26 cellular contexts compared by ENCODE assay signal in the genomic region with DNA sequence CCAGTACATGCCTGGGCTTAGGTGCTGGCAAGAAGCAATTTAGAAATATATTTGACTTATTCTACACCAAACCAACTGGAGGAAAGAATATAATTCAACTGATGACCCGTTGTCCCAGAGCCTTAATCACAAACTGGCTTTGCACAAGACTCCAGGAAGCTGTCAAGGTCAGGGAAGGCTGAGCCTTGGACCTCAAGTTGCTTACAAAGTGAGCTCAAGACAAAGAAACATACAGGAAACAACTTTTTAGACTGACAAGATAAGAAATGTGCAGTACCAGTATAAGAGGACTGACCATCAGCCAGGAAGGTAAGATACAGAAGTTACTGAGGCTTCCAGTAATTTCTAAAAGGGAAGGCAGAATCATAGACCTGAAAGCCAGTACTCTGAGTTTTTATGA. TPM values are rescaled to one million over a fixed set of nuclear protein-coding genes. Genes with fewer than 3 reads are reported as not detected.
A peak's percentile ranks its signal among the peaks of the same experiment; 100 is the strongest.
DNase-seq lines count a peak whose midpoint lies in the region; ATAC-seq, FAIRE-seq and TF ChIP-seq lines count a peak whose summit lies in the region.
"Had no signal": no experiment of that assay in that cellular context is flagged by ENCODE, and none has a peak within 500 bp of the region (broad histone marks: within the 10 kb centered on the region; RNA-seq: fewer than 3 reads in every experiment).

No MANE protein-coding gene starts in this region.

- peaks cover 25% of the 10 kb centered on the region for H3K4me1 Mint-ChIP-seq in dendritic cell treated with granulocyte-macrophage colony-stimulating factor and Interleukin-4, amounts not matched to agents 40 ng/mL and 50 ng/mL, for 4 days (ENCODE audit: low read depth)
- H3K4me1 Mint-ChIP-seq in WTC11: peaks cover 12% of the 10 kb centered on the region

- intact Hi-C loops in HepG2 (cut with micrococcal nuclease; ENCODE audit: unreplicated experiment): no loop called here
- intact Hi-C loops in dendritic cell treated with granulocyte-macrophage colony-stimulating factor and Interleukin-4, amounts not matched to agents 40 ng/mL and 50 ng/mL, for 4 days (cut with micrococcal nuclease): no loop called here
- intact Hi-C loops in right lobe of liver (cut with DNase I): no loop called here

- no peak overlapping the region for H3K4me3 ChIP-seq in liver (ENCODE audit: low read depth in 1 of 3, low read length in 3 of 3)
- H3K4me3 ChIP-seq in HepG2 (replicated peaks in 1 of 3; ENCODE audit: insufficient read depth in 1 of 3, low read depth in 2 of 3, low read length in 3 of 3): no peak overlapping the region
- H3K4me3 ChIP-seq in right lobe of liver: no peak overlapping the region
- H3K4me3 ChIP-seq: HAP-1, SK-N-MC had no signal

- H3K4me2 ChIP-seq in HepG2 (ENCODE audit: low read depth, low read length): no peak overlapping the region

- H3K27ac Mint-ChIP-seq in dendritic cell treated with granulocyte-macrophage colony-stimulating factor and Interleukin-4, amounts not matched to agents 40 ng/mL and 50 ng/mL, for 4 days: peak overlapping the region; percentile 30
- H3K27ac Mint-ChIP-seq in WTC11: no peak overlapping the region
- H3K27ac Mint-ChIP-seq: HFFc6 had no signal

- TF ChIP-seq CTCF in liver (IDR thresholded peaks at IDR 0.05; ENCODE audit: low read depth, low read length, missing input control) (no peak), HepG2 (CRISPR knock-in tag; IDR thresholded peaks at IDR 0.05) (no peak), right lobe of liver (IDR thresholded peaks at IDR 0.05) (no peak), WTC11 (IDR thresholded peaks at IDR 0.05) (no peak)

- POLR2A ChIA-PET in HepG2 (lab: Yijun Ruan, JAX): no interaction called here
- POLR2A ChIA-PET in WTC11 (lab: Charles Lee): no interaction called here

- H3K4me3 Mint-ChIP-seq in dendritic cell treated with granulocyte-macrophage colony-stimulating factor and Interleukin-4, amounts not matched to agents 40 ng/mL and 50 ng/mL, for 4 days: no peak overlapping the region
- H3K4me3 Mint-ChIP-seq in WTC11: no peak overlapping the region
- H3K4me3 Mint-ChIP-seq: CD4-positive, CD25-positive, alpha-beta regulatory T cell; HFFc6 had no signal

- no peak for DNase-seq in HepG2 (ENCODE audit: low spot score)
- DNase-seq in right lobe of liver: no peak
- DNase-seq in NCI-H524 treated with DMSO at 0.1 percent for 48 hours (lab: John Stamatoyannopoulos, UW): no peak
- DNase-seq in WTC11 (ENCODE audit: low spot score): no peak
- DNase-seq: CD4-positive, CD25-positive, alpha-beta regulatory T cell; GOT3; HFFc6; KBM-7; MM.1S; NCI-H1694; NCI-H2029 treated with DMSO at 0.1 percent for 48 hours; NCI-H446 treated with DMSO at 0.1 percent for 48 hours; NCI-H526 treated with DMSO at 0.1 percent for 48 hours; SHP77 treated with DMSO at 0.1 percent for 48 hours had no signal

- CTCF ChIA-PET in HepG2 (lab: Yijun Ruan, JAX; ENCODE audit: low intra/inter-chr PET ratio, low total read pairs) (no interaction called here), WTC11 (lab: Charles Lee) (no interaction called here)

- no peaks in the 10 kb centered on the region for H3K36me3 Mint-ChIP-seq in dendritic cell treated with granulocyte-macrophage colony-stimulating factor and Interleukin-4, amounts not matched to agents 40 ng/mL and 50 ng/mL, for 4 days (ENCODE audit: low read depth)
- H3K36me3 Mint-ChIP-seq in WTC11: no peaks in the 10 kb centered on the region
- H3K36me3 Mint-ChIP-seq: CD4-positive, CD25-positive, alpha-beta regulatory T cell had no signal

- H3K9me3 ChIP-seq in liver (ENCODE audit: control insufficient read depth in 4 of 4, low read length in 3 of 4): peaks cover 0 to 1% (median 0%) of the 10 kb centered on the region in 4 donors
- H3K9me3 ChIP-seq in HepG2 (ENCODE audit: low read length): no peaks in the 10 kb centered on the region
- no peaks in the 10 kb centered on the region for H3K9me3 ChIP-seq in right lobe of liver
- H3K9me3 ChIP-seq: HAP-1 had no signal

- H3K9me3 Mint-ChIP-seq in dendritic cell treated with granulocyte-macrophage colony-stimulating factor and Interleukin-4, amounts not matched to agents 40 ng/mL and 50 ng/mL, for 4 days: no peaks in the 10 kb centered on the region
- H3K9me3 Mint-ChIP-seq in WTC11: peaks cover 20% of the 10 kb centered on the region
- H3K9me3 Mint-ChIP-seq: CD4-positive, CD25-positive, alpha-beta regulatory T cell had no signal

- 69% methylated on average over 1 of the region's 1 CpG for WGBS in liver
- WGBS in HepG2 (ENCODE audit: low lambda C conversion rate): 8% methylated on average over 1 of the region's 1 CpG
- 38% methylated on average over 1 of the region's 1 CpG for WGBS in right lobe of liver (ENCODE audit: insufficient coverage, low coverage, low lambda C conversion rate, missing lambda C conversion rate)

- H3K9ac ChIP-seq in liver (ENCODE audit: low read depth in 1 of 2, low read length in 2 of 2) (no peak overlapping the region), HepG2 (ENCODE audit: insufficient read depth, low read depth, low read length) (no peak overlapping the region)

- H3K36me3 ChIP-seq in liver (ENCODE audit: control insufficient read depth in 4 of 4, insufficient read depth in 3 of 4, low read depth in 1 of 4, low read length in 3 of 4) (no peaks in the 10 kb centered on the region), HepG2 (replicated peaks in 1 of 2; ENCODE audit: control insufficient read depth in 1 of 2, insufficient read depth in 2 of 2, low read length in 2 of 2) (no peaks in the 10 kb centered on the region), right lobe of liver (no peaks in the 10 kb centered on the region)
- H3K36me3 ChIP-seq: HAP-1 had no signal

- BruUV-seq in HepG2 (replicated peaks; lab: Mats Ljungman, UMichigan): no TSS peak

- H3K27me3 ChIP-seq in liver (ENCODE audit: control insufficient read depth in 4 of 4, insufficient read depth in 4 of 4, low read length in 3 of 4): peaks cover 0 to 12% (median 3%) of the 10 kb centered on the region in 4 donors
- H3K27me3 ChIP-seq in HepG2 (ENCODE audit: control insufficient read depth in 1 of 2, insufficient read depth in 2 of 2, low read length in 2 of 2): peaks cover 2 to 42% of the 10 kb centered on the region in 2 experiments; a peak in 4 of 5 replicates
- H3K27me3 ChIP-seq in right lobe of liver: peaks cover 0 to 15% of the 10 kb centered on the region in 2 donors

- TF ChIP-seq RAD21 in liver (IDR thresholded peaks at IDR 0.05): no peak
- TF ChIP-seq RAD21 in HepG2 (CRISPR knock-in tag; IDR thresholded peaks at IDR 0.05): no peak

- H2AFZ ChIP-seq in HepG2 (ENCODE audit: low read length): no peak overlapping the region

- H3K27ac ChIP-seq in liver (ENCODE audit: low read depth in 1 of 2, low read length in 2 of 2) (no peak overlapping the region), HepG2 (ENCODE audit: extremely low read length, insufficient read depth, low read length) (no peak overlapping the region), right lobe of liver (no peak overlapping the region)
- H3K27ac ChIP-seq: SK-N-MC had no signal

- H3K4me1 ChIP-seq in liver (ENCODE audit: control insufficient read depth in 4 of 4, insufficient read depth in 4 of 4, low read length in 3 of 4): peaks cover 0 to 6% (median 1%) of the 10 kb centered on the region in 4 donors
- H3K4me1 ChIP-seq in HepG2 (ENCODE audit: insufficient read depth, low read length): 0 out of 2 replicates have a peak, but pooled peaks cover 6% of the 10 kb centered on the region
- peaks cover 0 to 11% (median 3%) of the 10 kb centered on the region in 4 donors for H3K4me1 ChIP-seq in right lobe of liver

- no peak for FAIRE-seq in HepG2 (lab: Jason Lieb, UNC)
- FAIRE-seq: D721Med, HTR-8/SVneo had no signal

- H4K20me1 ChIP-seq in HepG2 (ENCODE audit: insufficient read depth, low read length): no peaks in the 10 kb centered on the region

- H3K27me3 Mint-ChIP-seq in dendritic cell treated with granulocyte-macrophage colony-stimulating factor and Interleukin-4, amounts not matched to agents 40 ng/mL and 50 ng/mL, for 4 days: peaks cover 39% of the 10 kb centered on the region
- H3K27me3 Mint-ChIP-seq in WTC11 (ENCODE audit: low read depth): peaks cover 31% of the 10 kb centered on the region

- TF ChIP-seq EP300 in HepG2 (IDR thresholded peaks at IDR 0.05; ENCODE audit: low read depth in 2 of 2, low read length in 2 of 2) (no peak), HepG2 (CRISPR knock-in tag; IDR thresholded peaks at IDR 0.05; ENCODE audit: borderline replicate concordance) (no peak)

- in situ Hi-C loops in HepG2 (cut with HindIII; ENCODE audit: extremely low pct_ligation_motif_present, low pct_unique_long_range_greater_than_20kb): no loop called here

- TF ChIP-seq POLR2A in HepG2 (IDR thresholded peaks at IDR 0.05; ENCODE audit: insufficient read depth in 1 of 2, low read depth in 2 of 2, low read length in 2 of 2) (no peak), right lobe of liver (IDR thresholded peaks at IDR 0.05) (no peak)

- no peaks in the 10 kb centered on the region for H3K79me2 ChIP-seq in HepG2 (ENCODE audit: insufficient read depth, low read length)

- ATAC-seq in HepG2 (no peak), right lobe of liver (peak; percentile 42 to 78 (median 66)), WTC11 (no peak), GM21360 (IDR thresholded peaks at IDR 0.05; ENCODE audit: unreplicated experiment) (no peak)
- ATAC-seq: Panc1 had no signal

RNA-seq across cellular contexts. Expression of a gene that starts 35.0 kb away (rescaled TPM):
- total RNA-seq in liver (under 1 TPM; 0.05 to 0.17 TPM), HepG2 (2016; rRNA removed; fragmentation: Illumina TruSeq; extraction: Trizol) (not detected in 2 replicates), right lobe of liver (under 1 TPM in 3 of 6 experiments, not detected in 3; 0.06 to 0.12 (median 0.07) TPM), WTC11 (2021) (not detected in 3 replicates)
- polyA plus RNA-seq in liver (under 1 TPM in 1 of 2 donors, not detected in 1; 0.10 TPM), HepG2 (2011; rRNA removed) (not detected in 2 replicates)
- total RNA-seq in HepG2 (2016; cell fraction: cytosol; rRNA removed; fragmentation: Illumina TruSeq; extraction: Trizol; ENCODE audit: low read depth): not detected in 2 replicates
- total RNA-seq in HepG2 (2016; cell fraction: insoluble cytoplasmic fraction; rRNA removed; fragmentation: Illumina TruSeq; extraction: Trizol): 0.04 TPM in 1 of 2 replicates, not detected in the other
- total RNA-seq in HepG2 (2016; cell fraction: membrane; rRNA removed; fragmentation: Illumina TruSeq; extraction: Trizol): not detected in 2 replicates
- not detected in 2 replicates for total RNA-seq in HepG2 (2016; cell fraction: nucleus; rRNA removed; fragmentation: Illumina TruSeq; extraction: Trizol)
- polyA plus RNA-seq in HepG2 (2011; cell fraction: cytosol; rRNA removed): 0.04 TPM in 1 of 2 replicates, not detected in the other
- polyA plus RNA-seq in HepG2 (2011; cell fraction: nucleus; rRNA removed): 0.05 and 0.06 TPM in 2 replicates
- polyA plus RNA-seq in HepG2 (2012): not detected in 2 replicates
- polyA plus RNA-seq in HepG2 (2016; cell fraction: cytosol; fragmentation: Illumina TruSeq; extraction: Trizol; ENCODE audit: low read depth): not detected in 2 replicates
- polyA plus RNA-seq in HepG2 (2016; cell fraction: insoluble cytoplasmic fraction; fragmentation: Illumina TruSeq; extraction: Trizol; ENCODE audit: low read depth): not detected in 2 replicates
- not detected in 2 replicates for polyA plus RNA-seq in HepG2 (2016; cell fraction: membrane; fragmentation: Illumina TruSeq; extraction: Trizol; ENCODE audit: low read depth)
- polyA plus RNA-seq in HepG2 (2016; cell fraction: nucleus; fragmentation: Illumina TruSeq; extraction: Trizol; ENCODE audit: insufficient read depth, low read depth): 0.18 TPM in 1 of 2 replicates, not detected in the other
- 0.09 and 0.14 TPM in 2 replicates for polyA minus RNA-seq in HepG2 (2011; rRNA and poly(A)+ RNA removed; ENCODE audit: low replicate concordance)
- not detected in 2 replicates for polyA minus RNA-seq in HepG2 (2011; cell fraction: cytosol; rRNA and poly(A)+ RNA removed)
- not detected in 2 replicates for polyA minus RNA-seq in HepG2 (2011; cell fraction: nucleus; rRNA and poly(A)+ RNA removed)
- total RNA-seq: Daoy, G401, HFFc6 had no signal
- polyA plus RNA-seq: BJ had no signal

RNA-seq across cellular contexts. Expression of a gene that starts 35.9 kb away (rescaled TPM):
- not detected for total RNA-seq in liver
- polyA plus RNA-seq in liver: not detected
- not detected in 2 replicates for total RNA-seq in HepG2 (2016; rRNA removed; fragmentation: Illumina TruSeq; extraction: Trizol)
- total RNA-seq in HepG2 (2016; cell fraction: cytosol; rRNA removed; fragmentation: Illumina TruSeq; extraction: Trizol; ENCODE audit: low read depth): not detected in 2 replicates
- total RNA-seq in HepG2 (2016; cell fraction: insoluble cytoplasmic fraction; rRNA removed; fragmentation: Illumina TruSeq; extraction: Trizol): not detected in 2 replicates
- not detected in 2 replicates for total RNA-seq in HepG2 (2016; cell fraction: membrane; rRNA removed; fragmentation: Illumina TruSeq; extraction: Trizol)
- total RNA-seq in HepG2 (2016; cell fraction: nucleus; rRNA removed; fragmentation: Illumina TruSeq; extraction: Trizol): not detected in 2 replicates
- not detected in 2 replicates for polyA plus RNA-seq in HepG2 (2011; rRNA removed)
- polyA plus RNA-seq in HepG2 (2011; cell fraction: cytosol; rRNA removed): not detected in 2 replicates
- not detected in 2 replicates for polyA plus RNA-seq in HepG2 (2011; cell fraction: nucleus; rRNA removed)
- not detected in 2 replicates for polyA plus RNA-seq in HepG2 (2012)
- polyA plus RNA-seq in HepG2 (2016; cell fraction: cytosol; fragmentation: Illumina TruSeq; extraction: Trizol; ENCODE audit: low read depth): not detected in 2 replicates
- polyA plus RNA-seq in HepG2 (2016; cell fraction: insoluble cytoplasmic fraction; fragmentation: Illumina TruSeq; extraction: Trizol; ENCODE audit: low read depth): not detected in 2 replicates
- polyA plus RNA-seq in HepG2 (2016; cell fraction: membrane; fragmentation: Illumina TruSeq; extraction: Trizol; ENCODE audit: low read depth): not detected in 2 replicates
- polyA plus RNA-seq in HepG2 (2016; cell fraction: nucleus; fragmentation: Illumina TruSeq; extraction: Trizol; ENCODE audit: insufficient read depth, low read depth): not detected in 2 replicates
- polyA minus RNA-seq in HepG2 (2011; rRNA and poly(A)+ RNA removed; ENCODE audit: low replicate concordance): not detected in 2 replicates
- not detected in 2 replicates for polyA minus RNA-seq in HepG2 (2011; cell fraction: cytosol; rRNA and poly(A)+ RNA removed)
- not detected in 2 replicates for polyA minus RNA-seq in HepG2 (2011; cell fraction: nucleus; rRNA and poly(A)+ RNA removed)
- total RNA-seq in right lobe of liver: not detected
- not detected in 3 replicates for total RNA-seq in WTC11 (2021)
- total RNA-seq: A172, Daoy, G401, HFFc6 had no signal
- polyA plus RNA-seq: BJ; CD4-positive, CD25-positive, alpha-beta regulatory T cell had no signal

Comparison
In these comparisons a context has a peak if more than half of its experiments do, and no peak if none do; other contexts are left out.
1. ATAC-seq: peak in right lobe of liver (4 of 4); none in HepG2 (single experiment), WTC11 (single experiment) and GM21360 (single experiment).